18 cellular contexts compared by ENCODE assay signal in genomic region chr21:35043549-35043948, GRCh38. TPM values are rescaled to one million over a fixed set of nuclear protein-coding genes. Genes with fewer than 3 reads are reported as not detected.
DNase-seq lines count a peak whose midpoint lies in the region; ATAC-seq and TF ChIP-seq lines count a peak whose summit lies in the region.
"Had no signal": no experiment of that assay in that cellular context is flagged by ENCODE, and none has a peak within 500 bp of the region (broad histone marks: within the 10 kb centered on the region; RNA-seq: fewer than 3 reads in every experiment).

No MANE protein-coding gene starts in this region.

- no peak overlapping the region for H3K9ac ChIP-seq in SU-DHL-6 (ENCODE audit: low read length)

- H3K4me1 Mint-ChIP-seq in activated naive CD4-positive, alpha-beta T cell treated with anti-CD3 and anti-CD28 coated beads for 36 hours (ENCODE audit: low read depth), result peaks cover 84% of the 10 kb centered on the region

- TF ChIP-seq POLR2A in right lobe of liver (IDR thresholded peaks at IDR 0.05), result no peak

- peaks cover 16% of the 10 kb centered on the region for H3K36me3 Mint-ChIP-seq in activated naive CD4-positive, alpha-beta T cell treated with anti-CD3 and anti-CD28 coated beads for 36 hours (ENCODE audit: low read depth)

- DNase-seq in activated naive CD4-positive, alpha-beta T cell treated with anti-CD3 and anti-CD28 coated beads for 36 hours, result peak; percentile 47
- no peak for DNase-seq in activated naive CD4-positive, alpha-beta T cell treated with anti-CD3 and anti-CD28 coated beads, Interleukin-2, amount 50 U/mL, for 16 hours
- DNase-seq in central memory CD4-positive, alpha-beta T cell, result peak; percentile 58
- no peak for DNase-seq in upper lobe of right lung
- DNase-seq in NCI-H1105 treated with DMSO at 0.1 percent for 48 hours (lab: John Stamatoyannopoulos, UW), result no peak
- DNase-seq in right lobe of liver, result no peak
- DNase-seq in epidermal melanocyte (ENCODE audit: insufficient read length, low spot score), result no peak
- DNase-seq: effector CD8-positive, alpha-beta T cell; foreskin melanocyte; NCI-H1092; NCI-H226; nucleus accumbens; PC-3; testis had no signal

- H3K4me3 Mint-ChIP-seq in activated naive CD4-positive, alpha-beta T cell treated with anti-CD3 and anti-CD28 coated beads for 36 hours, result peak overlapping the region; percentile 2

- peaks cover 100% of the 10 kb centered on the region for H3K79me2 ChIP-seq in SU-DHL-6 (ENCODE audit: insufficient read depth, low read length)

- no peaks in the 10 kb centered on the region for H3K27me3 ChIP-seq in SU-DHL-6 (ENCODE audit: low read length)
- H3K27me3 ChIP-seq in upper lobe of right lung, result no peaks in the 10 kb centered on the region
- no peaks in the 10 kb centered on the region for H3K27me3 ChIP-seq in right lobe of liver
- H3K27me3 ChIP-seq: breast epithelium, testis had no signal

- peaks cover 23% of the 10 kb centered on the region for H3K4me1 ChIP-seq in upper lobe of right lung
- peaks cover 0 to 14% (median 5%) of the 10 kb centered on the region in 4 donors for H3K4me1 ChIP-seq in right lobe of liver
- H3K4me1 ChIP-seq: testis had no signal

- H3K9me2 ChIP-seq in SU-DHL-6 (replicated peaks; ENCODE audit: insufficient read depth, low read length), result no peaks in the 10 kb centered on the region

- H3K4me2 ChIP-seq in SU-DHL-6 (ENCODE audit: low read depth, low read length, poor library complexity, severe bottlenecking), result peak overlapping the region; percentile 6

- CTCF ChIA-PET in activated naive CD4-positive, alpha-beta T cell treated with anti-CD3 and anti-CD28 coated beads for 36 hours (lab: Charles Lee), result interaction anchor here (0.7 to 1.4 kb wide), 6 partner anchors 70 to 155 kb away, joined by 3 to 4 read pairs (median 3); no protein-coding TSS in a partner anchor

- peak overlapping the region; percentile 97 for H3K27ac Mint-ChIP-seq in activated naive CD4-positive, alpha-beta T cell treated with anti-CD3 and anti-CD28 coated beads for 36 hours

- no peak overlapping the region for H3K4me3 ChIP-seq in SU-DHL-6 (ENCODE audit: insufficient read depth, low read length, poor library complexity, severe bottlenecking)
- H3K4me3 ChIP-seq in upper lobe of right lung, result no peak overlapping the region
- no peak overlapping the region for H3K4me3 ChIP-seq in right lobe of liver
- H3K4me3 ChIP-seq: breast epithelium, lung, testis had no signal

- peaks cover 4% of the 10 kb centered on the region for H3F3A ChIP-seq in SU-DHL-6 (ENCODE audit: insufficient read depth)

- TF ChIP-seq CTCF in SU-DHL-6 (IDR thresholded peaks at IDR 0.05; ENCODE audit: insufficient read depth, low read length, poor library complexity, severe bottlenecking) (no peak), upper lobe of right lung (IDR thresholded peaks at IDR 0.05) (no peak), right lobe of liver (IDR thresholded peaks at IDR 0.05) (no peak)

- no peak overlapping the region for H2AFZ ChIP-seq in SU-DHL-6 (ENCODE audit: low read depth, low read length, severe bottlenecking)

- intact Hi-C loops in activated naive CD4-positive, alpha-beta T cell treated with anti-CD3 and anti-CD28 coated beads for 36 hours (cut with micrococcal nuclease), result no loop called here
- intact Hi-C loops in upper lobe of right lung (cut with DNase I) (no loop called here), right lobe of liver (cut with DNase I) (no loop called here)

- H3K27ac ChIP-seq in SU-DHL-6 (ENCODE audit: low read depth, low read length) (0 out of 2 replicates have a peak overlapping the region, but pooled peaks have one; percentile 26), upper lobe of right lung (peak overlapping the region; percentile 51), right lobe of liver (no peak overlapping the region)
- H3K27ac ChIP-seq: breast epithelium, testis had no signal

- no peaks in the 10 kb centered on the region for H3K9me3 Mint-ChIP-seq in activated naive CD4-positive, alpha-beta T cell treated with anti-CD3 and anti-CD28 coated beads for 36 hours

- no peaks in the 10 kb centered on the region for H3K9me3 ChIP-seq in SU-DHL-6 (ENCODE audit: insufficient read depth, low read length)
- H3K9me3 ChIP-seq in upper lobe of right lung, result no peaks in the 10 kb centered on the region
- no peaks in the 10 kb centered on the region for H3K9me3 ChIP-seq in right lobe of liver
- H3K9me3 ChIP-seq: breast epithelium, testis had no signal

- no peak for ATAC-seq in upper lobe of right lung
- ATAC-seq in right lobe of liver, result no peak
- ATAC-seq: PC-3, SK-N-SH treated with all-trans-retinoic acid at 6 μM for 48 hours had no signal

- 0 out of 2 replicates have a peak, but pooled peaks cover 5% of the 10 kb centered on the region for H3K36me3 ChIP-seq in SU-DHL-6 (ENCODE audit: low read length)
- no peaks in the 10 kb centered on the region for H3K36me3 ChIP-seq in upper lobe of right lung
- H3K36me3 ChIP-seq in right lobe of liver, result no peaks in the 10 kb centered on the region
- H3K36me3 ChIP-seq: breast epithelium had no signal

- peaks cover 6% of the 10 kb centered on the region; the same call in 1 of the 2 replicates for H4K20me1 ChIP-seq in SU-DHL-6 (ENCODE audit: low read depth, low read length)

- no peaks in the 10 kb centered on the region for H3K27me3 Mint-ChIP-seq in activated naive CD4-positive, alpha-beta T cell treated with anti-CD3 and anti-CD28 coated beads for 36 hours (ENCODE audit: low read depth)

RNA-seq across cellular contexts. Expression of gene RUNX1, which starts 5.6 kb away (rescaled TPM):
- total RNA-seq in activated naive CD4-positive, alpha-beta T cell treated with anti-CD3 and anti-CD28 coated beads for 36 hours, result 10 to 100 TPM; 36.9 to 41.0 TPM
- total RNA-seq in upper lobe of right lung (86.9 TPM), right lobe of liver (10 to 100 TPM in 1 of 6 experiments, 1 to 10 TPM in 5; 2.9 to 18.3 (median 4.3) TPM)

Comparison
In these comparisons a context has a peak if more than half of its experiments do, and no peak if none do; other contexts are left out.
1. DNase-seq: peak in activated naive CD4-positive, alpha-beta T cell treated with anti-CD3 and anti-CD28 coated beads for 36 hours (single experiment) and central memory CD4-positive, alpha-beta T cell (single experiment); none in activated naive CD4-positive, alpha-beta T cell treated with anti-CD3 and anti-CD28 coated beads, Interleukin-2, amount 50 U/mL, for 16 hours (single experiment), upper lobe of right lung (single experiment), NCI-H1105 treated with DMSO at 0.1 percent for 48 hours (single experiment), right lobe of liver (0 of 3) and epidermal melanocyte (single experiment).
2. H3K27ac ChIP-seq: peak in SU-DHL-6 (single experiment) and upper lobe of right lung (single experiment); none in right lobe of liver (0 of 3).